ENCODE assay signal across 23 cellular contexts in the genomic region with DNA sequence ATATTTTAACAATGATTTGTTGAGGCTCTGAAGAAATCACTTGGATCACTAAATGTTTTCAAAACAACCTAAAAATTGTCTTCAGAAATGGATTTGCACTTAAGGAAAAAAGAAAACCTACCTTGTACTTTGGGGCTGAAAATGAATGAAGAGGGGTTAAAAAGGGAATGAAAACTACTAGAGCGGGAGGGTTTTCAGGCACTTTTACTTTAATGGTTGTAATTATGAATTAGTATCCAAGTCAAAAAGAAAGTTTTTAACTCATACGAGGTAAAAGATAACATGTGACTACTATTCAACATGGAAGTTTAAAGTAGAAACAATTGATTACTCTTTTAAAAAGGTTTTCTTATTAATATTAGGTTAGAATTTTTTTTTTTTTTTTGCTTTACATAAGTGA. TPM values are rescaled to one million over a fixed set of nuclear protein-coding genes. Genes with fewer than 3 reads are reported as not detected.
DNase-seq lines count a peak whose midpoint lies in the region; ATAC-seq, FAIRE-seq and TF ChIP-seq lines count a peak whose summit lies in the region.
"Had no signal": no experiment of that assay in that cellular context is flagged by ENCODE, and none has a peak within 500 bp of the region (broad histone marks: within the 10 kb centered on the region; RNA-seq: fewer than 3 reads in every experiment).

No MANE protein-coding gene starts in this region.

- no peaks in the 10 kb centered on the region for H3K9me3 Mint-ChIP-seq in HFFc6

- H3K27me3 ChIP-seq in hepatocyte (no peaks in the 10 kb centered on the region), pancreas (peaks cover 17 to 75% (median 31%) of the 10 kb centered on the region in 4 donors), ascending aorta (peaks cover 31% of the 10 kb centered on the region), SK-N-SH (ENCODE audit: insufficient read depth) (peaks cover 99% of the 10 kb centered on the region)

- no peak for ATAC-seq in pancreas
- ATAC-seq in HG03095 (IDR thresholded peaks at IDR 0.05; ENCODE audit: unreplicated experiment): no peak
- ATAC-seq in activated CD4-positive, CD25-positive, alpha-beta regulatory T cell treated with anti-CD3 and anti-CD28 coated beads, Interleukin-2, amount 50 U/mL, for 24 hours: no peak

- H3K4me1 ChIP-seq in hepatocyte (ENCODE audit: insufficient read depth): peaks cover 39% of the 10 kb centered on the region
- H3K4me1 ChIP-seq in pancreas: no peaks in the 10 kb centered on the region
- H3K4me1 ChIP-seq in ascending aorta: peaks cover 0 to 7% of the 10 kb centered on the region in 2 donors
- H3K4me1 ChIP-seq in SK-N-SH (ENCODE audit: control insufficient read depth in 1 of 2, insufficient read depth in 2 of 2, low read depth in 1 of 2, low read length in 1 of 2): no peaks in the 10 kb centered on the region; a peak in 1 of 4 replicates

- H3K9me3 ChIP-seq in hepatocyte (ENCODE audit: low read depth): no peaks in the 10 kb centered on the region
- H3K9me3 ChIP-seq in pancreas: no peaks in the 10 kb centered on the region
- H3K9me3 ChIP-seq in ascending aorta: no peaks in the 10 kb centered on the region
- no peaks in the 10 kb centered on the region for H3K9me3 ChIP-seq in SK-N-SH
- H3K9me3 ChIP-seq: esophagus muscularis mucosa, neutrophil, stomach, transverse colon had no signal

- H3K4me3 ChIP-seq in hepatocyte (peak overlapping the region; percentile 87), pancreas (no peak overlapping the region), ascending aorta (no peak overlapping the region), SK-N-SH (ENCODE audit: low read depth in 2 of 2, low read length in 1 of 2) (no peak overlapping the region)
- H3K4me3 ChIP-seq: esophagus muscularis mucosa, stomach, transverse colon had no signal

- H3K36me3 Mint-ChIP-seq in HFFc6 (ENCODE audit: low read depth): peaks cover 29% of the 10 kb centered on the region

- FAIRE-seq in TTC549 (lab: Jason Lieb, UNC) (peak; percentile 54), pancreas (lab: Jason Lieb, UNC) (peak; percentile 45)

- 46% methylated on average over 2 of the region's 2 CpGs for WGBS in hepatocyte (ENCODE audit: low lambda C conversion rate, missing lambda C conversion rate)
- 70 to 84% methylated on average over 2 of the region's 2 CpGs for WGBS in pancreas, 2 donors
- 7% methylated on average over 2 of the region's 2 CpGs for WGBS in SK-N-SH (ENCODE audit: low lambda C conversion rate)

- no peaks in the 10 kb centered on the region for H3K36me3 ChIP-seq in hepatocyte (replicated peaks; ENCODE audit: insufficient read depth, low read depth)
- no peaks in the 10 kb centered on the region for H3K36me3 ChIP-seq in pancreas
- no peaks in the 10 kb centered on the region for H3K36me3 ChIP-seq in ascending aorta
- H3K36me3 ChIP-seq in SK-N-SH (replicated peaks in 1 of 2; ENCODE audit: control insufficient read depth in 1 of 2, insufficient read depth in 2 of 2, low read length in 1 of 2): no peaks in the 10 kb centered on the region
- H3K36me3 ChIP-seq: esophagus muscularis mucosa, neutrophil, stomach, transverse colon had no signal

- DNase-seq in HFFc6: no peak
- peak; percentile 1 for DNase-seq in hepatocyte (ENCODE audit: low spot score)
- DNase-seq in pancreas: no peak
- DNase-seq in ascending aorta (ENCODE audit: low spot score in 2 of 2): no peak
- no peak for DNase-seq in SK-N-SH
- DNase-seq: activated CD4-positive, alpha-beta T cell treated with anti-CD3 and anti-CD28 coated beads, Interleukin-2, amount 50 U/mL, for 4 hours; activated effector memory CD4-positive, alpha-beta T cell treated with anti-CD3 and anti-CD28 coated beads, Interleukin-2, amount 50 U/mL, for 16 hours; DMS79; HCEC 1CT; NCI-H1417; NCI-H524 treated with DMSO at 0.1 percent for 48 hours; SHP77; stimulated activated CD4-positive, alpha-beta T cell treated with anti-CD3 and anti-CD28 coated beads, Interleukin-4, amount 100 ng/mL, for 4 hours; stomach; T-helper 1 cell; transverse colon had no signal

- H2AFZ ChIP-seq in hepatocyte (no peak overlapping the region), SK-N-SH (ENCODE audit: low read depth) (no peak overlapping the region)

- no peak for TF ChIP-seq RAD21 in SK-N-SH (IDR thresholded peaks at IDR 0.05; ENCODE audit: low read length)

- TF ChIP-seq CTCF in HFFc6 (IDR thresholded peaks at IDR 0.05) (no peak), hepatocyte (IDR thresholded peaks at IDR 0.05; ENCODE audit: poor library complexity) (no peak), pancreas (IDR thresholded peaks at IDR 0.05) (no peak), ascending aorta (IDR thresholded peaks at IDR 0.05) (no peak), SK-N-SH (IDR thresholded peaks at IDR 0.05) (no peak)

- H3K27ac ChIP-seq in hepatocyte (no peak overlapping the region), pancreas (no peak overlapping the region), ascending aorta (no peak overlapping the region), SK-N-SH (ENCODE audit: low read depth in 2 of 2, low read length in 1 of 2) (no peak overlapping the region)
- H3K27ac ChIP-seq: esophagus muscularis mucosa, neutrophil, stomach, transverse colon had no signal

- H4K20me1 ChIP-seq in hepatocyte (ENCODE audit: insufficient read depth, poor library complexity, severe bottlenecking): peaks cover 30% of the 10 kb centered on the region
- no peaks in the 10 kb centered on the region; the same call in 1 of the 2 replicates for H4K20me1 ChIP-seq in SK-N-SH (ENCODE audit: insufficient read depth)

- peak overlapping the region; percentile 92 for H3K4me2 ChIP-seq in hepatocyte
- H3K4me2 ChIP-seq in SK-N-SH: no peak overlapping the region

- TF ChIP-seq EP300 in SK-N-SH (IDR thresholded peaks at IDR 0.05; ENCODE audit: borderline replicate concordance in 1 of 2, low read depth in 1 of 2, low read length in 1 of 2): no peak

- POLR2A ChIA-PET in SK-N-SH (lab: Yijun Ruan, JAX): no interaction called here

- H3K9me2 ChIP-seq in hepatocyte (replicated peaks; ENCODE audit: insufficient read depth): no peaks in the 10 kb centered on the region
- H3K9me2 ChIP-seq in SK-N-SH: no peaks in the 10 kb centered on the region

- H3F3A ChIP-seq in SK-N-SH (replicated peaks; ENCODE audit: insufficient read depth): peaks cover 8% of the 10 kb centered on the region

- peaks cover 99% of the 10 kb centered on the region for H3K79me2 ChIP-seq in hepatocyte
- H3K79me2 ChIP-seq in SK-N-SH (ENCODE audit: insufficient read depth): no peaks in the 10 kb centered on the region

- no peak overlapping the region for H3K9ac ChIP-seq in SK-N-SH

- peak overlapping the region; percentile 83 for H3K4me3 Mint-ChIP-seq in HFFc6

- peaks cover 74% of the 10 kb centered on the region for H3K4me1 Mint-ChIP-seq in HFFc6 (ENCODE audit: low read depth)

- peak overlapping the region; percentile 51 for H3K27ac Mint-ChIP-seq in HFFc6

- H3K27me3 Mint-ChIP-seq in HFFc6 (ENCODE audit: insufficient read depth): peaks cover 21% of the 10 kb centered on the region

- CTCF ChIA-PET in SK-N-SH (lab: Yijun Ruan, JAX): interaction anchor here (1.2 kb wide), 1 partner anchor 331 kb away, joined by 3 read pairs; no protein-coding TSS in a partner anchor

- intact Hi-C loops in pancreas (cut with DNase I): no loop called here
- intact Hi-C loops in ascending aorta (cut with DNase I): no loop called here

TF ChIP-seq in SK-N-SH, 30 proteins besides CTCF, POLR2A, EP300 and RAD21 (continues in another document):
- TF ChIP-seq GATA2 (CRISPR knock-in tag; IDR thresholded peaks at IDR 0.05): no peak
- no peak for TF ChIP-seq RXRA (IDR thresholded peaks at IDR 0.05; ENCODE audit: borderline replicate concordance, low read depth)
- TF ChIP-seq, protein P1, sequence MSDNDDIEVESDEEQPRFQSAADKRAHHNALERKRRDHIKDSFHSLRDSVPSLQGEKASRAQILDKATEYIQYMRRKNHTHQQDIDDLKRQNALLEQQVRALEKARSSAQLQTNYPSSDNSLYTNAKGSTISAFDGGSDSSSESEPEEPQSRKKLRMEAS (IDR thresholded peaks at IDR 0.05; ENCODE audit: low read depth): no peak
- TF ChIP-seq GABPA (IDR thresholded peaks at IDR 0.05; ENCODE audit: low read depth): no peak
- TF ChIP-seq NRF1 (IDR thresholded peaks at IDR 0.05; ENCODE audit: low read depth, low read length): no peak
- TF ChIP-seq MXI1 (IDR thresholded peaks at IDR 0.05; ENCODE audit: low read depth, low read length): no peak
- TF ChIP-seq TEAD4 (IDR thresholded peaks at IDR 0.05; ENCODE audit: borderline replicate concordance, insufficient read depth): no peak

RNA-seq across cellular contexts. Expression of a gene that starts 5.1 kb away (rescaled TPM):
- 10 to 100 TPM; 26.5 to 65.4 (median 60.0) TPM for total RNA-seq in HFFc6 (2021; fragmentation: NEBNext Ultra II Directional; extraction: Animal tissue kit (Norgen Biotek cat#: 25700))
- 42.9 and 50.0 TPM in 2 replicates for total RNA-seq in hepatocyte
- 37.0 and 40.7 TPM in 2 replicates for polyA plus RNA-seq in hepatocyte
- total RNA-seq in pancreas: 1 to 10 TPM in 1 of 6 donors, not detected in 5; 1.0 TPM
- under 1 TPM in 1 of 2 donors, not detected in 1; under 0.01 TPM for polyA plus RNA-seq in pancreas
- not detected for total RNA-seq in ascending aorta
- polyA plus RNA-seq in SK-N-SH (2012; rRNA removed): 0.02 and 0.05 TPM in 2 replicates
- 0.07 and 0.10 TPM in 2 replicates for polyA plus RNA-seq in SK-N-SH (2012; cell fraction: cytosol; rRNA removed)
- polyA plus RNA-seq in SK-N-SH (2012; cell fraction: nucleus; rRNA removed): 0.01 and 0.21 TPM in 2 replicates
- total RNA-seq: cardiac septum, esophagus muscularis mucosa had no signal

RNA-seq across cellular contexts. Expression of a gene that starts 33.9 kb away (rescaled TPM):
- total RNA-seq in HFFc6 (2021; fragmentation: NEBNext Ultra II Directional; extraction: Animal tissue kit (Norgen Biotek cat#: 25700)): under 1 TPM in 4 of 6 experiments, not detected in 2; 0.31 to 0.60 (median 0.35) TPM
- not detected in 2 replicates for total RNA-seq in hepatocyte
- 2.3 TPM in 2 replicates for polyA plus RNA-seq in hepatocyte
- total RNA-seq in pancreas: not detected
- polyA plus RNA-seq in pancreas: not detected
- not detected for total RNA-seq in ascending aorta
- 0.29 and 0.64 TPM in 2 replicates for polyA plus RNA-seq in SK-N-SH (2012; rRNA removed)
- 0.34 and 0.58 TPM in 2 replicates for polyA plus RNA-seq in SK-N-SH (2012; cell fraction: cytosol; rRNA removed)
- polyA plus RNA-seq in SK-N-SH (2012; cell fraction: nucleus; rRNA removed): 0.19 TPM in 1 of 2 replicates, not detected in the other
- total RNA-seq: cardiac septum, esophagus muscularis mucosa, stomach, transverse colon had no signal
- polyA plus RNA-seq: adipose tissue had no signal

RNA-seq across cellular contexts. Expression of a gene that starts 57.7 kb away (rescaled TPM):
- 100 to 1,000 TPM; 131 to 176 (median 157) TPM for total RNA-seq in HFFc6 (2021; fragmentation: NEBNext Ultra II Directional; extraction: Animal tissue kit (Norgen Biotek cat#: 25700))
- total RNA-seq in hepatocyte (91.5 and 101 TPM in 2 replicates), pancreas (10 to 100 TPM; 34.9 to 52.2 (median 43.8) TPM), ascending aorta (36.5 TPM)
- polyA plus RNA-seq in hepatocyte (195 and 227 TPM in 2 replicates), pancreas (10 to 100 TPM; 70.2 to 78.6 TPM), SK-N-SH (2012; rRNA removed) (329 and 358 TPM in 2 replicates)
- 283 and 343 TPM in 2 replicates for polyA plus RNA-seq in SK-N-SH (2012; cell fraction: cytosol; rRNA removed)
- polyA plus RNA-seq in SK-N-SH (2012; cell fraction: nucleus; rRNA removed): 185 and 191 TPM in 2 replicates

Comparison
In these comparisons a context has a peak if more than half of its experiments do, and no peak if none do; other contexts are left out.
1. RNA of a gene that starts 5.1 kb away (total RNA-seq): 26.5 to 65.4 TPM in HFFc6 and 42.9 to 50.0 TPM in hepatocyte; 1.0 TPM in pancreas and not detected in ascending aorta (single experiment); every median in the first group is over 10 times any median in the second.